In the genomic region with DNA sequence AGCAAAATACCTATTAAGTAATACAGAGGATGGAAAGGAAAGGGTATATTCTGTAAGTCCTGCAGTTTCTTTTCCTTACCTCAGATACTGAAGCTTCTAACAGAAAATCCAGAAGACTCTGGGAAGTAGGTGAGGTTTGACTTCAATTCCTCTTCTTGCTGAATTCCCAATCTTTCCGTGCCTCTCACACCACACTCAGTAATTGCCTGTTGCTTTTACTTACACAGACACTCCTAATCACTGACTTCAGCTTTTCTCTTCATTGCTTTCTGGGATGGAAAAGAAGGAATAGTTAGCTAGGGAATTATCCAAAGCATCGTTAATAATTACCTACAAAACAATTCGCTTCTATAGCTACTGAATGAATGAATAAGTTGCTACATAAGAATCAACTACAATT, we compare ENCODE assay signal across 10 cellular contexts.
DNase-seq lines count a peak whose midpoint lies in the region; ATAC-seq and TF ChIP-seq lines count a peak whose summit lies in the region.
"Had no signal": no experiment of that assay in that cellular context is flagged by ENCODE, and none has a peak within 500 bp of the region (broad histone marks: within the 10 kb centered on the region; RNA-seq: fewer than 3 reads in every experiment).

No MANE protein-coding gene starts in this region.

- H3K4me1 Mint-ChIP-seq in stimulated activated naive CD8-positive, alpha-beta T cell treated with anti-CD3 and anti-CD28 coated beads, Interleukin-15, amount 100 ng/mL, for 72 hours = no peaks in the 10 kb centered on the region

- no peak for ATAC-seq in stimulated activated naive CD8-positive, alpha-beta T cell treated with anti-CD3 and anti-CD28 coated beads, Interleukin-15, amount 100 ng/mL, for 72 hours
- ATAC-seq in upper lobe of right lung (no peak), GM18867 (IDR thresholded peaks at IDR 0.05; ENCODE audit: unreplicated experiment) (no peak), GM21390 (IDR thresholded peaks at IDR 0.05; ENCODE audit: unreplicated experiment) (no peak)

- H3K4me1 ChIP-seq in iPS-18a (ENCODE audit: control insufficient read depth, low read depth, low read length) (no peaks in the 10 kb centered on the region), stomach (peaks cover 0 to 5% (median 0%) of the 10 kb centered on the region in 4 donors), upper lobe of right lung (no peaks in the 10 kb centered on the region)
- H3K4me1 ChIP-seq: lower lobe of right lung had no signal

- TF ChIP-seq POLR2A in stomach (IDR thresholded peaks at IDR 0.05) = no peak

- H3K27ac ChIP-seq in iPS-18a (ENCODE audit: low read length) (no peak overlapping the region), stomach (peak overlapping the region in 3 of 5 donors; percentile 3 to 69 (median 16)), upper lobe of right lung (no peak overlapping the region)
- H3K27ac ChIP-seq: lower lobe of right lung had no signal

- H3K9me3 ChIP-seq in iPS-18a (ENCODE audit: control insufficient read depth, low read depth, low read length) = no peaks in the 10 kb centered on the region
- no peaks in the 10 kb centered on the region for H3K9me3 ChIP-seq in stomach
- no peaks in the 10 kb centered on the region for H3K9me3 ChIP-seq in upper lobe of right lung
- H3K9me3 ChIP-seq: lower lobe of right lung had no signal

- 24 to 37% (median 28%) methylated on average over 3 of the region's 3 CpGs for WGBS in stomach, 5 donors

- TF ChIP-seq CTCF in stomach (IDR thresholded peaks at IDR 0.05) (no peak), upper lobe of right lung (IDR thresholded peaks at IDR 0.05) (no peak)

- no peak overlapping the region for H3K9ac ChIP-seq in iPS-18a (ENCODE audit: low read length)

- H3K4me3 Mint-ChIP-seq in stimulated activated naive CD8-positive, alpha-beta T cell treated with anti-CD3 and anti-CD28 coated beads, Interleukin-15, amount 100 ng/mL, for 72 hours = no peak overlapping the region

- no peaks in the 10 kb centered on the region for H3K9me3 Mint-ChIP-seq in stimulated activated naive CD8-positive, alpha-beta T cell treated with anti-CD3 and anti-CD28 coated beads, Interleukin-15, amount 100 ng/mL, for 72 hours

- H3K27me3 Mint-ChIP-seq in stimulated activated naive CD8-positive, alpha-beta T cell treated with anti-CD3 and anti-CD28 coated beads, Interleukin-15, amount 100 ng/mL, for 72 hours = peaks cover 54% of the 10 kb centered on the region

- no peak overlapping the region for H3K27ac Mint-ChIP-seq in stimulated activated naive CD8-positive, alpha-beta T cell treated with anti-CD3 and anti-CD28 coated beads, Interleukin-15, amount 100 ng/mL, for 72 hours
- H3K27ac Mint-ChIP-seq: T-helper 17 cell had no signal

- no peak for TF ChIP-seq EP300 in stomach (IDR thresholded peaks at IDR 0.05)

- H3K4me3 ChIP-seq in iPS-18a (ENCODE audit: low read length) = peak overlapping the region; percentile 44
- H3K4me3 ChIP-seq in stomach = peak overlapping the region in 3 of 4 donors; percentile 26 to 31 (median 27)
- no peak overlapping the region for H3K4me3 ChIP-seq in upper lobe of right lung
- H3K4me3 ChIP-seq: lower lobe of right lung had no signal

- no peaks in the 10 kb centered on the region for H3K36me3 ChIP-seq in iPS-18a (ENCODE audit: control insufficient read depth, low read depth, low read length)
- H3K36me3 ChIP-seq in stomach = no peaks in the 10 kb centered on the region
- H3K36me3 ChIP-seq in upper lobe of right lung = no peaks in the 10 kb centered on the region
- H3K36me3 ChIP-seq: lower lobe of right lung had no signal

- intact Hi-C loops in stomach (cut with DNase I; ENCODE audit: low total_unique reads) (loop anchor here (10.0 kb wide), 1 partner anchor 615 kb away; no protein-coding TSS in a partner anchor), upper lobe of right lung (cut with DNase I) (no loop called here)

- peak; percentile 6 for DNase-seq in HS-5 (ENCODE audit: low read depth)
- DNase-seq in amniotic epithelial cell (ENCODE audit: low read depth) = peak; percentile 22
- no peak for DNase-seq in stomach
- DNase-seq in stimulated activated naive CD8-positive, alpha-beta T cell treated with anti-CD3 and anti-CD28 coated beads, Interleukin-15, amount 100 ng/mL, for 72 hours = no peak
- DNase-seq in upper lobe of right lung = no peak
- DNase-seq: lower lobe of right lung, T-helper 17 cell had no signal

- H3K27me3 ChIP-seq in iPS-18a (ENCODE audit: control insufficient read depth, insufficient read depth, low read length) = no peaks in the 10 kb centered on the region
- H3K27me3 ChIP-seq in stomach = peaks cover 0 to 10% (median 4%) of the 10 kb centered on the region in 3 donors
- H3K27me3 ChIP-seq in upper lobe of right lung = peaks cover 25% of the 10 kb centered on the region

Comparison
In these comparisons a context has a peak if more than half of its experiments do, and no peak if none do; other contexts are left out.
1. DNase-seq: peak in HS-5 (single experiment) and amniotic epithelial cell (single experiment); none in stomach (single experiment), stimulated activated naive CD8-positive, alpha-beta T cell treated with anti-CD3 and anti-CD28 coated beads, Interleukin-15, amount 100 ng/mL, for 72 hours (0 of 2) and upper lobe of right lung (single experiment).
2. H3K27ac ChIP-seq: peak in stomach (3 of 5); none in iPS-18a (single experiment) and upper lobe of right lung (single experiment).